Comparison of ENCODE assay signal across 1 cellular context in genomic region chr1:183620311-183620710, GRCh38.
TF ChIP-seq lines count a peak whose summit lies in the region.

No MANE protein-coding gene starts in this region.

TF ChIP-seq in WTC11, 78 proteins besides CTCF, POLR2A, EP300 and RAD21 (continued from another document):
- TF ChIP-seq USF1 (CRISPR knock-in tag; IDR thresholded peaks at IDR 0.05), result no peak
- no peak for TF ChIP-seq ZNF138 (CRISPR knock-in tag; conservative IDR thresholded peaks at IDR 0.05)
- no peak for TF ChIP-seq ZNF423 (CRISPR knock-in tag; IDR thresholded peaks at IDR 0.05)
- no peak for TF ChIP-seq CREM (CRISPR knock-in tag; IDR thresholded peaks at IDR 0.05)
- TF ChIP-seq ZNF232 (CRISPR knock-in tag; IDR thresholded peaks at IDR 0.05), result no peak
- no peak for TF ChIP-seq ZNF219 (CRISPR knock-in tag; IDR thresholded peaks at IDR 0.05; ENCODE audit: borderline replicate concordance)
TF ChIP-seq in WTC11: peak in this region for 0.
